ENCODE assay signal across 19 cellular contexts in the genomic region with DNA sequence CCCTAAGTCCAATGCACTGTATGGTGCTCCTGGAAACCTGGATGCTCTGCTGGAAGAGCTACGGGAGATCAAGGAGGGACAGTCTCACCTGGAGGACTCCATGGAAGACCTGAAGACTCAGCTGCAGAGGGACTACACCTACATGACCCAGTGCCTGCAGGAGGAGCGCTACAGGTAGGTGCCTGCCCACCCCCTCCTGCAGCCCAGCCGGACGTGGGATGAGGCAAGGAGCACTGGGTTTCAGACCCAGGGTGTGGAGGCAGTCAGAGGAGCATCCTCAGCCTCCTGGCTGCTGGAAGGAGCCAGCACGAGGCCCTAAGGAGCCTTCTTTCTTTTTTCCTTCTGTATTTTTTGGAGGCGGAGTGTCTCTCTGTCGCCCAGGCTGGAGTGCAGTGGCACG. TPM values are rescaled to one million over a fixed set of nuclear protein-coding genes. Genes with fewer than 3 reads are reported as not detected.
DNase-seq lines count a peak whose midpoint lies in the region; TF ChIP-seq lines count a peak whose summit lies in the region.
"Had no signal": no experiment of that assay in that cellular context is flagged by ENCODE, and none has a peak within 500 bp of the region (broad histone marks: within the 10 kb centered on the region; RNA-seq: fewer than 3 reads in every experiment).

No MANE protein-coding gene starts in this region.

- intact Hi-C loops in tibial artery (cut with DNase I; ENCODE audit: low total_unique reads): no loop called here

- H2BK5ac ChIP-seq in neuronal stem cell (ENCODE audit: low read length): no peak overlapping the region

- H3K27me3 ChIP-seq in BLaER1 treated with 17β-estradiol and CSF1 and Interleukin-3, amounts not matched to agents 10 nM and 100 nM: peaks cover 0 to 8% (median 0%) of the 10 kb centered on the region in 11 experiments; a peak in 3 of 22 replicates
- H3K27me3 ChIP-seq in neuronal stem cell (ENCODE audit: control insufficient read depth in 3 of 3, insufficient read depth in 3 of 3, low read depth in 1 of 3, low read length in 3 of 3): no peaks in the 10 kb centered on the region
- H3K27me3 ChIP-seq in tibial artery: no peaks in the 10 kb centered on the region

- no peak overlapping the region for H2BK15ac ChIP-seq in neuronal stem cell (ENCODE audit: low read length)

- no peak overlapping the region for H2AFZ ChIP-seq in neuronal stem cell (ENCODE audit: low read length)
- H2AFZ ChIP-seq: GM23338 had no signal

- H3K4ac ChIP-seq in neuronal stem cell (ENCODE audit: low read length): no peak overlapping the region

- H3K27ac ChIP-seq in BLaER1 treated with 17β-estradiol and CSF1 and Interleukin-3, amounts not matched to agents 10 nM and 100 nM: no peak overlapping the region
- H3K27ac ChIP-seq in caudate nucleus (ENCODE audit: low read depth, low read length) (peak overlapping the region; percentile 96), neuronal stem cell (replicated peaks; ENCODE audit: low read length) (no peak overlapping the region), substantia nigra (ENCODE audit: low read depth, low read length, poor library complexity, severe bottlenecking) (peak overlapping the region; percentile 96), tibial artery (no peak overlapping the region)
- H3K27ac ChIP-seq: 22Rv1 had no signal

- peak overlapping the region in 6 of 11 experiments; percentile 57 to 94 (median 92); a peak in 5 of 22 replicates for H3K4me2 ChIP-seq in BLaER1 treated with 17β-estradiol and CSF1 and Interleukin-3, amounts not matched to agents 10 nM and 100 nM
- no peak overlapping the region for H3K4me2 ChIP-seq in neuronal stem cell (ENCODE audit: insufficient read depth, low read length, poor library complexity, severe bottlenecking)
- H3K4me2 ChIP-seq: GM23338 had no signal

- H2BK12ac ChIP-seq in neuronal stem cell (ENCODE audit: low read length): no peak overlapping the region

- H4K20me1 ChIP-seq in BLaER1 treated with 17β-estradiol and CSF1 and Interleukin-3, amounts not matched to agents 10 nM and 100 nM: peaks cover 0 to 18% (median 0%) of the 10 kb centered on the region in 11 experiments; a peak in 5 of 22 replicates

- no peak overlapping the region for H3K23ac ChIP-seq in neuronal stem cell (ENCODE audit: low read depth, low read length, poor library complexity)

- no peak for TF ChIP-seq CTCF in tibial artery (IDR thresholded peaks at IDR 0.05)

- no peak for DNase-seq in caudate nucleus (lab: John Stamatoyannopoulos, UW)
- no peak for DNase-seq in neuronal stem cell (ENCODE audit: low spot score)
- no peak for DNase-seq in substantia nigra (lab: John Stamatoyannopoulos, UW)
- no peak for DNase-seq in tibial artery
- DNase-seq in NCI-H1105 (lab: John Stamatoyannopoulos, UW): no peak
- no peak for DNase-seq in NAMALWA (ENCODE audit: low spot score)
- DNase-seq: C1 segment of cervical spinal cord; CD4-positive, CD25-positive, alpha-beta regulatory T cell; CD8-positive, alpha-beta memory T cell; COR-L47; DMS 273 treated with DMSO at 0.1 percent for 48 hours; DMS53; DND-41; EL; HCEC 1CT had no signal

- no peaks in the 10 kb centered on the region; a peak in 2 of 22 replicates for H3K9me3 ChIP-seq in BLaER1 treated with 17β-estradiol and CSF1 and Interleukin-3, amounts not matched to agents 10 nM and 100 nM (replicated peaks in 1 of 11)
- H3K9me3 ChIP-seq in neuronal stem cell (replicated peaks in 1 of 2; ENCODE audit: control insufficient read depth in 2 of 2, insufficient read depth in 1 of 2, low read depth in 1 of 2, low read length in 2 of 2) (peaks cover 0 to 2% of the 10 kb centered on the region in 2 donors), tibial artery (no peaks in the 10 kb centered on the region)

- no peak overlapping the region for H3K4me3 ChIP-seq in BLaER1 treated with 17β-estradiol and CSF1 and Interleukin-3, amounts not matched to agents 10 nM and 100 nM
- H3K4me3 ChIP-seq in neuronal stem cell (ENCODE audit: low read length in 2 of 2) (no peak overlapping the region), tibial artery (no peak overlapping the region)
- H3K4me3 ChIP-seq: GM12878, GM23338 had no signal

- peaks cover 33 to 78% (median 49%) of the 10 kb centered on the region in 10 experiments for H3K4me1 ChIP-seq in BLaER1 treated with 17β-estradiol and CSF1 and Interleukin-3, amounts not matched to agents 10 nM and 100 nM
- H3K4me1 ChIP-seq in neuronal stem cell (ENCODE audit: control insufficient read depth in 2 of 2, insufficient read depth in 1 of 2, low read depth in 1 of 2, low read length in 2 of 2): peaks cover 23 to 38% of the 10 kb centered on the region in 2 donors
- H3K4me1 ChIP-seq in tibial artery: peaks cover 0 to 11% (median 4%) of the 10 kb centered on the region in 4 donors

- no peaks in the 10 kb centered on the region for H3K36me3 ChIP-seq in BLaER1 treated with 17β-estradiol and CSF1 and Interleukin-3, amounts not matched to agents 10 nM and 100 nM
- peaks cover 7% of the 10 kb centered on the region in 2 donors for H3K36me3 ChIP-seq in neuronal stem cell (replicated peaks in 1 of 2; ENCODE audit: control insufficient read depth in 2 of 2, insufficient read depth in 2 of 2, low read length in 2 of 2)
- H3K36me3 ChIP-seq in tibial artery: peaks cover 11 to 40% (median 17%) of the 10 kb centered on the region in 3 donors

- H3K9ac ChIP-seq in BLaER1 treated with 17β-estradiol and CSF1 and Interleukin-3, amounts not matched to agents 10 nM and 100 nM: no peak overlapping the region
- no peak overlapping the region for H3K9ac ChIP-seq in neuronal stem cell (ENCODE audit: low read depth, low read length, poor library complexity)

- no peak overlapping the region for H4K8ac ChIP-seq in neuronal stem cell (ENCODE audit: low read depth, low read length)

- no peak overlapping the region for H2BK120ac ChIP-seq in neuronal stem cell (ENCODE audit: low read depth, low read length)

- H4K91ac ChIP-seq in neuronal stem cell (ENCODE audit: low read depth, low read length, poor library complexity): no peak overlapping the region

- no peak overlapping the region for H3K14ac ChIP-seq in neuronal stem cell (ENCODE audit: low read length)

- no CpG with 5 or more reads among the region's 8 CpGs for WGBS in neuronal stem cell (ENCODE audit: extremely low coverage in 2 of 2, insufficient read length in 2 of 2, insufficient replicate concordance in 1 of 2), 2 donors

- H2AK5ac ChIP-seq in neuronal stem cell (ENCODE audit: low read depth, low read length): no peak overlapping the region

- H3K18ac ChIP-seq in neuronal stem cell (ENCODE audit: low read length): peak overlapping the region; percentile 19

- peaks cover 1% of the 10 kb centered on the region for H3K79me1 ChIP-seq in neuronal stem cell (ENCODE audit: low read depth, low read length)

RNA-seq across cellular contexts. Expression of a gene that starts 42.0 kb away (rescaled TPM):
- 13.3 TPM for polyA plus RNA-seq in neuronal stem cell (2013, experiment 1 of 2)
- 12.9 TPM for polyA plus RNA-seq in neuronal stem cell (2013, experiment 2 of 2)

RNA-seq across cellular contexts. Expression of a gene that starts 51.8 kb away (rescaled TPM):
- 55.9 TPM for polyA plus RNA-seq in neuronal stem cell (2013, experiment 1 of 2)
- polyA plus RNA-seq in neuronal stem cell (2013, experiment 2 of 2): 57.2 TPM

RNA-seq across cellular contexts. Expression of a gene that starts 58.2 kb away (rescaled TPM):
- 6.2 TPM for polyA plus RNA-seq in neuronal stem cell (2013, experiment 1 of 2)
- 6.4 TPM for polyA plus RNA-seq in neuronal stem cell (2013, experiment 2 of 2)

Comparison
In these comparisons a context has a peak if more than half of its experiments do, and no peak if none do; other contexts are left out.
1. H3K27ac ChIP-seq: peak in caudate nucleus (single experiment) and substantia nigra (single experiment); none in BLaER1 treated with 17β-estradiol and CSF1 and Interleukin-3, amounts not matched to agents 10 nM and 100 nM (0 of 11), neuronal stem cell (single experiment) and tibial artery (0 of 2).